ENCODE assay signal across 8 cellular contexts in genomic region chr21:44940116-44940631, GRCh38. TPM values are rescaled to one million over a fixed set of nuclear protein-coding genes. Genes with fewer than 3 reads are reported as not detected.
A peak's percentile ranks its signal among the peaks of the same experiment; 100 is the strongest.
DNase-seq lines count a peak whose midpoint lies in the region; ATAC-seq and TF ChIP-seq lines count a peak whose summit lies in the region.

No MANE protein-coding gene starts in this region.

- DNase-seq in AG09309 (ENCODE audit: low read depth) (no peak), astrocyte of the spinal cord (ENCODE audit: low read depth, low spot score) (no peak), left lobe of liver (ENCODE audit: low spot score) (no peak), epidermal melanocyte (ENCODE audit: insufficient read length, low spot score) (no peak), SK-N-DZ (ENCODE audit: low spot score) (no peak)

- peak; percentile 34 for ATAC-seq in GM19328 (IDR thresholded peaks at IDR 0.05; ENCODE audit: unreplicated experiment)
- peak; percentile 34 for ATAC-seq in left lobe of liver

- peaks cover 38% of the 10 kb centered on the region for H3K36me3 ChIP-seq in HUES48 (ENCODE audit: control insufficient read depth, insufficient read depth, low read length)
- peaks cover 22% of the 10 kb centered on the region for H3K36me3 ChIP-seq in thymus (ENCODE audit: control insufficient read depth, insufficient read depth)

- TF ChIP-seq CTCF in AG09309 (IDR thresholded peaks at IDR 0.05; ENCODE audit: control insufficient read depth, insufficient read depth, low read depth, low read length, missing control alignments) (no peak), astrocyte of the spinal cord (IDR thresholded peaks at IDR 0.05; ENCODE audit: low read depth, low read length) (no peak)

- in situ Hi-C loops in astrocyte of the spinal cord (cut with HindIII; ENCODE audit: low sequenced_read_pairs), result no loop called here

- no peaks in the 10 kb centered on the region for H3K27me3 ChIP-seq in HUES48 (ENCODE audit: control insufficient read depth, insufficient read depth, low read length)
- H3K27me3 ChIP-seq in thymus (ENCODE audit: control insufficient read depth, insufficient read depth), result no peaks in the 10 kb centered on the region

- no peaks in the 10 kb centered on the region for H3K9me3 ChIP-seq in HUES48 (ENCODE audit: control insufficient read depth, insufficient read depth, low read length)
- H3K9me3 ChIP-seq in thymus (ENCODE audit: control insufficient read depth), result no peaks in the 10 kb centered on the region

- peak overlapping the region; percentile 87 for H3K9ac ChIP-seq in HUES48 (ENCODE audit: low read depth, low read length)

- H3K4me3 ChIP-seq in AG09309 (ENCODE audit: control insufficient read depth, low read depth, low read length) (peak overlapping the region; percentile 95), HUES48 (ENCODE audit: low read depth, low read length) (peak overlapping the region; percentile 91), astrocyte of the spinal cord (ENCODE audit: low read depth, low read length) (peak overlapping the region; percentile 92), thymus (ENCODE audit: low read length) (peak overlapping the region; percentile 96)

- H3K27ac ChIP-seq in HUES48 (ENCODE audit: low read depth, low read length) (peak overlapping the region; percentile 37), thymus (ENCODE audit: low read depth) (peak overlapping the region; percentile 72)

- WGBS in thymus, result under 1% methylated on average over 53 of the region's 53 CpGs

- H3K4me1 ChIP-seq in HUES48 (ENCODE audit: control insufficient read depth, insufficient read depth, low read length) (peaks cover 6% of the 10 kb centered on the region; the same call in 1 of the 2 replicates), thymus (ENCODE audit: control insufficient read depth, insufficient read depth, low read length) (peaks cover 19% of the 10 kb centered on the region)

RNA-seq across cellular contexts. Expression of gene SLX9, which starts 0.3 kb away (rescaled TPM):
- total RNA-seq in left lobe of liver, result 19.1 TPM
- polyA plus RNA-seq in thymus, result 28.4 TPM
- 17.1 and 23.9 TPM in 2 replicates for polyA plus RNA-seq in SK-N-DZ (2014; cell fraction: cytosol; rRNA removed)
- polyA plus RNA-seq in SK-N-DZ (2014; cell fraction: nucleus; rRNA removed), result 12.7 and 14.2 TPM in 2 replicates

RNA-seq across cellular contexts. Expression of gene ITGB2, which starts 19.5 kb away (rescaled TPM):
- total RNA-seq in left lobe of liver, result 13.6 TPM
- polyA plus RNA-seq in thymus, result 104 TPM
- polyA plus RNA-seq in SK-N-DZ (2014; cell fraction: cytosol; rRNA removed), result 0.07 TPM in 1 of 2 replicates, not detected in the other
- 0.13 TPM in 1 of 2 replicates, not detected in the other for polyA plus RNA-seq in SK-N-DZ (2014; cell fraction: nucleus; rRNA removed)
